1 cellular context compared by ENCODE assay signal in the genomic region with DNA sequence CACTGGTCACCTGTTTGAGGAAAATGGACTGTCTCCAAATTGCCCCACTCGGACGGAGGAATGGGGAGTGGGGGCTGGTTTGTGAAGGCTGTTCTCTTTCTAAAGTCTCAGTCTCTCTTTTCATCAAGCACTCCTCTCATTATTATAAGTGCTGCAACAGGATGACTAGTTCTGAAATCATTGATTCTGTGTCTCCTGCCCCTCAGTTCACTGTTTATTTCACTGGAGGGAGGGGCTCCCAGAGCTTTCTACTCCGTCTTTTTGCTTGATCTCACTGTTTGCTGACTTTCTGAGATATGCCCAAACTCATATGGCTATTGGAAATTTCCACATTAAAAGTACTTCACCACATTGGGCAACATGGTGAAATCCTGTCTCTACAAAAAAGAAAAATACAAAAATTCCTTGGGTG.
TF ChIP-seq lines count a peak whose summit lies in the region.

No MANE protein-coding gene starts in this region.

TF ChIP-seq in K562, 482 proteins besides CTCF, POLR2A, EP300 and RAD21:
- TF ChIP-seq ZNF140 (CRISPR knock-in tag; IDR thresholded peaks at IDR 0.05): no peak
- no peak for TF ChIP-seq SETDB1 (IDR thresholded peaks at IDR 0.05; ENCODE audit: low read length)
- TF ChIP-seq MEIS2 (IDR thresholded peaks at IDR 0.05; ENCODE audit: partially characterized antibody): no peak
- TF ChIP-seq, protein P1, sequence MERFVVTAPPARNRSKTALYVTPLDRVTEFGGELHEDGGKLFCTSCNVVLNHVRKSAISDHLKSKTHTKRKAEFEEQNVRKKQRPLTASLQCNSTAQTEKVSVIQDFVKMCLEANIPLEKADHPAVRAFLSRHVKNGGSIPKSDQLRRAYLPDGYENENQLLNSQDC (CRISPR knock-in tag; IDR thresholded peaks at IDR 0.05): no peak
- no peak for TF ChIP-seq RBM25 (IDR thresholded peaks at IDR 0.05; ENCODE audit: low read depth, low read length, severe bottlenecking)
- TF ChIP-seq NCOR1 (IDR thresholded peaks at IDR 0.05): no peak
